In the genomic region with DNA sequence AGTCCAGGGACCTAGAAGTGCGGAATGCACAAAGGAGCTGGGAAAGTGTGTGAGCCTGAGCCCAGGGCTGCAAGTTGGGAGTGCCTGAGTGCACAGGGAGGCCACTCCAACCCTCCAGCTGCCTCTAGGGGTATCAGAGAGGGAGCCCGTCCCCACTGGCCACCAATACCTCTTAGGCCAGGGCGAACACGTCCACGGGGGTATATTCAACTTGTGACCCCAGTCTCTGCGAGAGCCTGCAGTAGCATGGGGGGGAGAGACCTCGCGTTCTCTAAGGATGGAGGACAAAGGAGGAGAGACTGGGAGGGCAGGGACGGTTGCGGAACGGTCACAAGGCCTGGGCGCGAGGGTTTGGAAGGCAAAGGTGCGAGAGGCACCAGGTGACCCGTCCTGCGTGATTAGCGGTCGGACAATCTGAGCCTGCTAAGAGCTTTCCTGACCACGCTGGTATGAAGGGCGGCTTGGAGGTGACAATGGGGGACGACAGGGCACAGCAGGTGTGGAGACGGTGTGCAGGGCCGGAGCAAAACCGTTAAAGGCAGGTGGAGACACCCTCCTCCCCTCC, we compare ENCODE assay signal across 6 cellular contexts. TPM values are rescaled to one million over a fixed set of nuclear protein-coding genes. Genes with fewer than 3 reads are reported as not detected.
DNase-seq lines count a peak whose midpoint lies in the region; ATAC-seq and TF ChIP-seq lines count a peak whose summit lies in the region.

No MANE protein-coding gene starts in this region.

- peak overlapping the region; percentile 91 for H3K4me3 Mint-ChIP-seq in neural crest cell

- peak overlapping the region; percentile 58 for H3K4me3 ChIP-seq in MG63
- peak overlapping the region; percentile 51 to 63 (median 61) for H3K4me3 ChIP-seq in mammary epithelial cell (replicated peaks in 1 of 3; ENCODE audit: insufficient read depth in 1 of 3, low read depth in 2 of 3, low read length in 3 of 3)

- H3K9me3 ChIP-seq in MG63 (no peaks in the 10 kb centered on the region), mammary epithelial cell (replicated peaks; ENCODE audit: insufficient read depth, low read length) (no peaks in the 10 kb centered on the region)

- no TSS peak for BruUV-seq in mammary epithelial cell (replicated peaks; lab: Mats Ljungman, UMichigan)

- peak overlapping the region; percentile 97 for H3K27ac Mint-ChIP-seq in neural crest cell (ENCODE audit: unreplicated experiment)

- no peaks in the 10 kb centered on the region for H3K27me3 ChIP-seq in MG63
- H3K27me3 ChIP-seq in mammary epithelial cell (ENCODE audit: insufficient read depth, low read length): no peaks in the 10 kb centered on the region

- ATAC-seq in HG03097 (IDR thresholded peaks at IDR 0.05; ENCODE audit: low FRiP score, unreplicated experiment): no peak

- no peaks in the 10 kb centered on the region for H4K20me1 ChIP-seq in mammary epithelial cell (ENCODE audit: insufficient read depth, low read length)

- intact Hi-C loops in mammary epithelial cell (cut with micrococcal nuclease): no loop called here

- dilution Hi-C loops in mammary epithelial cell (cut with HindIII; ENCODE audit: low sequenced_read_pairs): no loop called here

- H3K36me3 Mint-ChIP-seq in neural crest cell (ENCODE audit: low read depth): no peaks in the 10 kb centered on the region

- in situ Hi-C loops in mammary epithelial cell (cut with MboI; ENCODE audit: low sequenced_read_pairs in 2 of 2): no loop called here

- H3K4me1 Mint-ChIP-seq in neural crest cell: peaks cover 28% of the 10 kb centered on the region

- H3K4me2 ChIP-seq in mammary epithelial cell (ENCODE audit: insufficient read depth, low read depth, low read length): peak overlapping the region; percentile 97

- peaks cover 77% of the 10 kb centered on the region for H3K36me3 ChIP-seq in MG63
- peaks cover 2% of the 10 kb centered on the region for H3K36me3 ChIP-seq in mammary epithelial cell (ENCODE audit: insufficient read depth, low read length)

- 21% methylated on average over 14 of the region's 24 CpGs for WGBS in mammary epithelial cell (ENCODE audit: low coverage, missing lambda C conversion rate)

- TF ChIP-seq CTCF in mammary epithelial cell (conservative IDR thresholded peaks at IDR 0.05 in 1 of 2, IDR thresholded peaks at IDR 0.05 in 1 of 2; ENCODE audit: extremely low read depth in 1 of 2, insufficient read depth in 1 of 2, low read depth in 1 of 2, low read length in 2 of 2) (peak in 1 of 2 donors; percentile 1), neural crest cell (conservative IDR thresholded peaks at IDR 0.05) (no peak)

- peak overlapping the region; percentile 32 for H3K9ac ChIP-seq in mammary epithelial cell (ENCODE audit: insufficient read depth, low read length)

- H3K27ac ChIP-seq in mammary epithelial cell (ENCODE audit: insufficient read depth, low read depth, low read length): peak overlapping the region; percentile 42

- H3K27me3 Mint-ChIP-seq in neural crest cell (ENCODE audit: low read depth): no peaks in the 10 kb centered on the region

- DNase-seq in MG63: no peak
- DNase-seq in mammary epithelial cell: no peak
- DNase-seq in neural crest cell (ENCODE audit: low read depth, low spot score): no peak
- DNase-seq in SHP77 (lab: John Stamatoyannopoulos, UW): no peak
- DNase-seq in activated CD4-positive, alpha-beta T cell treated with anti-CD3 and anti-CD28 coated beads for 4 hours: no peak

- CTCF ChIA-PET in mammary epithelial cell (lab: Charles Lee; ENCODE audit: low non-redundant PET): no interaction called here

- peaks cover 14% of the 10 kb centered on the region for H3K4me1 ChIP-seq in mammary epithelial cell (ENCODE audit: insufficient read depth, low read length)

- no peaks in the 10 kb centered on the region for H3K9me3 Mint-ChIP-seq in neural crest cell

- H2AFZ ChIP-seq in mammary epithelial cell (ENCODE audit: low read depth, low read length): peak overlapping the region; percentile 78

- peaks cover 10% of the 10 kb centered on the region for H3K79me2 ChIP-seq in mammary epithelial cell (ENCODE audit: insufficient read depth, low read length)

RNA-seq across cellular contexts. Expression of a gene that starts 0.7 kb away (rescaled TPM):
- total RNA-seq in MG63 (2014; rRNA removed; shearing (Covaris generic); ENCODE audit: low replicate concordance): 99.8 and 129 TPM in 2 replicates
- total RNA-seq in mammary epithelial cell (10 to 100 TPM in 1 of 2 donors, 1 to 10 TPM in 1; 8.0 to 31.0 TPM), neural crest cell (64.5 and 68.5 TPM in 2 replicates)
- polyA plus RNA-seq in mammary epithelial cell: 44.0 TPM
- 20.2 TPM for polyA minus RNA-seq in mammary epithelial cell

RNA-seq across cellular contexts. Expression of a gene that starts 13.7 kb away (rescaled TPM):
- total RNA-seq in MG63 (2014; rRNA removed; shearing (Covaris generic); ENCODE audit: low replicate concordance): 10.3 and 40.1 TPM in 2 replicates
- total RNA-seq in mammary epithelial cell: 10 to 100 TPM in 1 of 2 donors, 1 to 10 TPM in 1; 5.3 to 77.6 TPM
- 79.6 TPM for polyA plus RNA-seq in mammary epithelial cell
- polyA minus RNA-seq in mammary epithelial cell: 99.2 TPM
- 50.9 and 51.8 TPM in 2 replicates for total RNA-seq in neural crest cell

RNA-seq across cellular contexts. Expression of a gene that starts 13.8 kb away (rescaled TPM):
- total RNA-seq in MG63 (2014; rRNA removed; shearing (Covaris generic); ENCODE audit: low replicate concordance): 1,599 and 3,607 TPM in 2 replicates
- total RNA-seq in mammary epithelial cell: 1,000 to 10,000 TPM in 1 of 2 donors, 100 to 1,000 TPM in 1; 151 to 1,577 TPM
- polyA plus RNA-seq in mammary epithelial cell: 681 TPM
- 419 TPM for polyA minus RNA-seq in mammary epithelial cell
- 1,577 and 1,634 TPM in 2 replicates for total RNA-seq in neural crest cell

RNA-seq across cellular contexts. Expression of a gene that starts 35.6 kb away (rescaled TPM):
- total RNA-seq in MG63 (2014; rRNA removed; shearing (Covaris generic); ENCODE audit: low replicate concordance): 0.20 TPM in 1 of 2 replicates, not detected in the other
- total RNA-seq in mammary epithelial cell: 1 to 10 TPM in 1 of 2 donors, under 1 TPM in 1; 0.33 to 5.3 TPM
- polyA plus RNA-seq in mammary epithelial cell: 1.9 TPM
- 3.5 TPM for polyA minus RNA-seq in mammary epithelial cell
- 0.66 and 0.77 TPM in 2 replicates for total RNA-seq in neural crest cell

RNA-seq across cellular contexts. Expression of a gene that starts 56.5 kb away (rescaled TPM):
- 46.7 and 64.6 TPM in 2 replicates for total RNA-seq in MG63 (2014; rRNA removed; shearing (Covaris generic); ENCODE audit: low replicate concordance)
- total RNA-seq in mammary epithelial cell (100 to 1,000 TPM in 1 of 2 donors, 10 to 100 TPM in 1; 75.8 to 294 TPM), neural crest cell (not detected in 2 replicates)
- 551 TPM for polyA plus RNA-seq in mammary epithelial cell
- 208 TPM for polyA minus RNA-seq in mammary epithelial cell
